ENCODE assay signal across 9 cellular contexts in the genomic region with DNA sequence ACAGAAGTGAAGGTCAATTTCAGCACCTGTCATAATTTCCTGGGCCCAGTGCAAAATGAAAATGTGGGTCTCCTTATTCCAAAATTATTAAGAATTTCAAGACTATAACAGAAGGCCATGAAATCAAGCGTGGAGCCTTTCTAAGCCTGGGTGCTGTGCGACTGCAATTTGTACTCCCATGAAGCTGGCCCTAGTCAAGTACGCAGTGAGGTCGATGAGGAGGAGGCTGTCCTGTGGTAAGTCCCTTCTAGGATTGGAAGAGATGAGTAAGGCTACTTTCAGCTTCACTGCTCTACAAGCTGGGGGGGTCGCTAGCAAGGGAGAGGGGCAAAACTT. TPM values are rescaled to one million over a fixed set of nuclear protein-coding genes. Genes with fewer than 3 reads are reported as not detected.
DNase-seq lines count a peak whose midpoint lies in the region; ATAC-seq and TF ChIP-seq lines count a peak whose summit lies in the region.
"Had no signal": no experiment of that assay in that cellular context is flagged by ENCODE, and none has a peak within 500 bp of the region (broad histone marks: within the 10 kb centered on the region; RNA-seq: fewer than 3 reads in every experiment).

No MANE protein-coding gene starts in this region.

- peaks cover 25% of the 10 kb centered on the region for H3K36me3 ChIP-seq in HUES6 (ENCODE audit: control insufficient read depth, insufficient read depth, low read length)
- peaks cover 10 to 11% of the 10 kb centered on the region in 2 donors for H3K36me3 ChIP-seq in muscle layer of duodenum (ENCODE audit: control insufficient read depth in 1 of 2, insufficient read depth in 2 of 2, low read length in 2 of 2)

- H3K27me3 ChIP-seq in HUES6 (ENCODE audit: control insufficient read depth, insufficient read depth, low read length) (no peaks in the 10 kb centered on the region), muscle layer of duodenum (ENCODE audit: low read depth, low read length) (no peaks in the 10 kb centered on the region)

- H3K4me3 ChIP-seq in GM12875 (ENCODE audit: low read depth, low read length) (peak overlapping the region; percentile 5), HUES6 (ENCODE audit: low read depth, low read length) (peak overlapping the region; percentile 92), coronary artery (peak overlapping the region; percentile 99), muscle layer of duodenum (ENCODE audit: low read depth in 1 of 2, low read length in 2 of 2) (peak overlapping the region; percentile 87 to 95)

- H3K27ac ChIP-seq in HUES6 (ENCODE audit: low read depth, low read length) (peak overlapping the region; percentile 22; the same call in 1 of the 2 replicates), coronary artery (peak overlapping the region; percentile 73 to 97), muscle layer of duodenum (ENCODE audit: low read length) (peak overlapping the region; percentile 85)

- H3K9me3 ChIP-seq in HUES6 (ENCODE audit: control insufficient read depth, insufficient read depth, low read depth, low read length), result no peaks in the 10 kb centered on the region
- H3K9me3 ChIP-seq in muscle layer of duodenum (ENCODE audit: control insufficient read depth in 1 of 2, low read length in 2 of 2), result no peaks in the 10 kb centered on the region

- peak overlapping the region; percentile 70 for H3K9ac ChIP-seq in HUES6 (ENCODE audit: low read length)

- DNase-seq in coronary artery (ENCODE audit: low spot score) (no peak), H4 (ENCODE audit: low spot score) (no peak), NCI-H82 (lab: John Stamatoyannopoulos, UW) (no peak)
- no peak for DNase-seq in stimulated activated CD4-positive, alpha-beta T cell treated with anti-CD3 and anti-CD28 coated beads, Interleukin-2, amount 100 ng/mL, for 24 hours

- ATAC-seq in HG03196 (IDR thresholded peaks at IDR 0.05; ENCODE audit: unreplicated experiment), result no peak

- H3K4me1 ChIP-seq in HUES6 (ENCODE audit: control insufficient read depth, insufficient read depth, low read length), result peaks cover 15% of the 10 kb centered on the region
- H3K4me1 ChIP-seq in muscle layer of duodenum (ENCODE audit: control insufficient read depth in 1 of 2, insufficient read depth in 2 of 2, low read length in 2 of 2), result peaks cover 9 to 20% of the 10 kb centered on the region in 2 donors

- TF ChIP-seq CTCF in GM12875 (IDR thresholded peaks at IDR 0.05; ENCODE audit: borderline replicate concordance, insufficient read depth, low read depth, low read length) (no peak), coronary artery (IDR thresholded peaks at IDR 0.05) (no peak)

RNA-seq across cellular contexts. Expression of a gene that starts 0.4 kb away (rescaled TPM):
- total RNA-seq in H4 (2014; rRNA removed; shearing (Covaris generic)), result 44.2 and 55.1 TPM in 2 replicates

RNA-seq across cellular contexts. Expression of a gene that starts 7.3 kb away (rescaled TPM):
- total RNA-seq in H4 (2014; rRNA removed; shearing (Covaris generic)), result not detected in 2 replicates
- total RNA-seq: M059J had no signal

RNA-seq across cellular contexts. Expression of a gene that starts 20.8 kb away (rescaled TPM):
- total RNA-seq in H4 (2014; rRNA removed; shearing (Covaris generic)), result 5.1 and 15.9 TPM in 2 replicates

RNA-seq across cellular contexts. Expression of a gene that starts 31.0 kb away (rescaled TPM):
- total RNA-seq in H4 (2014; rRNA removed; shearing (Covaris generic)), result 13.0 and 14.2 TPM in 2 replicates

RNA-seq across cellular contexts. Expression of a gene that starts 39.2 kb away (rescaled TPM):
- total RNA-seq in H4 (2014; rRNA removed; shearing (Covaris generic)), result not detected in 2 replicates
- total RNA-seq: M059J had no signal

Comparison
In these comparisons a context has a peak if more than half of its experiments do, and no peak if none do; other contexts are left out.
1. H3K4me3 ChIP-seq: peak in every context shown above with its lines; median percentile 99 in coronary artery; 92 in HUES6; 91 in muscle layer of duodenum; 5 in GM12875.
2. H3K27ac ChIP-seq: peak in every context shown above with its lines; median percentile 85 in coronary artery; 85 in muscle layer of duodenum; 22 in HUES6.